2 cellular contexts compared by ENCODE assay signal in the genomic region with DNA sequence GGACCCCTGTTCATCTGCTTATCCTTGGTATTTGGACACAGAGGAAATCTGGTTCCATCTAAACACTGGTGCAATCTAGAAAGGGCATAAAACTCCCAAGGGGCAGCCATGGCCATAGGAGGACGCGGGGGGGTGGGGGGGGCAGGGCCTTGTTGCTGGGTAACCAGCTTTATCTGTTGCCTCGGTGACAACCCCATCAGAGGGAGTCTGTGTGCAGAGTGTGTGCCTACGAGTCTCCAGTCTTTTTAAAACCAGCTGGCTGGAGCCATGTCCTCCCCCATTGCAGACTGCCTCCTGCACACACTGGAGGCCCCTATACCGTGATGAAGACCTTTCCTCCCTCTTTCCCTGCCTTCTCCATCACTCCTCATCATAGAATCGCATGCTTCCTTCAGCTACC.
TF ChIP-seq lines count a peak whose summit lies in the region.

No MANE protein-coding gene starts in this region.

TF ChIP-seq in A549, 52 proteins besides CTCF, POLR2A, EP300 and RAD21:
- TF ChIP-seq CHD4 (IDR thresholded peaks at IDR 0.05; ENCODE audit: borderline replicate concordance) (no peak), MAFK (IDR thresholded peaks at IDR 0.05; ENCODE audit: partially characterized antibody) (no peak), EHF (CRISPR knock-in tag; IDR thresholded peaks at IDR 0.05) (no peak), EHMT2 (IDR thresholded peaks at IDR 0.05; ENCODE audit: low read depth) (no peak), HOXB13 (CRISPR knock-in tag; IDR thresholded peaks at IDR 0.05; ENCODE audit: low read depth) (no peak), GATA3 (IDR thresholded peaks at IDR 0.05; ENCODE audit: borderline replicate concordance) (no peak), ZC3H11A (IDR thresholded peaks at IDR 0.05) (no peak), RFX5 (IDR thresholded peaks at IDR 0.05) (no peak), CEBPB (IDR thresholded peaks at IDR 0.05) (no peak), CHD2 (IDR thresholded peaks at IDR 0.05; ENCODE audit: low read length, partially characterized antibody) (no peak), CBX8 (IDR thresholded peaks at IDR 0.05) (no peak), ZNF302 (CRISPR knock-in tag; IDR thresholded peaks at IDR 0.05) (no peak), KDM1A (IDR thresholded peaks at IDR 0.05; ENCODE audit: low read depth) (no peak), FOXS1 (CRISPR knock-in tag; IDR thresholded peaks at IDR 0.05) (no peak), FOSB (CRISPR knock-in tag; IDR thresholded peaks at IDR 0.05) (no peak), SREBF2 (IDR thresholded peaks at IDR 0.05) (no peak)
- TF ChIP-seq, protein P1, sequence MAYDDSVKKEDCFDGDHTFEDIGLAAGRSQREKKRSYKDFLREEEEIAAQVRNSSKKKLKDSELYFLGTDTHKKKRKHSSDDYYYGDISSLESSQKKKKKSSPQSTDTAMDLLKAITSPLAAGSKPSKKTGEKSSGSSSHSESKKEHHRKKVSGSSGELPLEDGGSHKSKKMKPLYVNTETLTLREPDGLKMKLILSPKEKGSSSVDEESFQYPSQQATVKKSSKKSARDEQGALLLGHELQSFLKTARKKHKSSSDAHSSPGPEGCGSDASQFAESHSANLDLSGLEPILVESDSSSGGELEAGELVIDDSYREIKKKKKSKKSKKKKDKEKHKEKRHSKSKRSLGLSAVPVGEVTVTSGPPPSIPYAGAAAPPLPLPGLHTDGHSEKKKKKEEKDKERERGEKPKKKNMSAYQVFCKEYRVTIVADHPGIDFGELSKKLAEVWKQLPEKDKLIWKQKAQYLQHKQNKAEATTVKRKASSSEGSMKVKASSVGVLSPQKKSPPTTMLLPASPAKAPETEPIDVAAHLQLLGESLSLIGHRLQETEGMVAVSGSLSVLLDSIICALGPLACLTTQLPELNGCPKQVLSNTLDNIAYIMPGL (CRISPR knock-in tag; IDR thresholded peaks at IDR 0.05; ENCODE audit: borderline replicate concordance) = no peak
- TF ChIP-seq, protein P2, sequence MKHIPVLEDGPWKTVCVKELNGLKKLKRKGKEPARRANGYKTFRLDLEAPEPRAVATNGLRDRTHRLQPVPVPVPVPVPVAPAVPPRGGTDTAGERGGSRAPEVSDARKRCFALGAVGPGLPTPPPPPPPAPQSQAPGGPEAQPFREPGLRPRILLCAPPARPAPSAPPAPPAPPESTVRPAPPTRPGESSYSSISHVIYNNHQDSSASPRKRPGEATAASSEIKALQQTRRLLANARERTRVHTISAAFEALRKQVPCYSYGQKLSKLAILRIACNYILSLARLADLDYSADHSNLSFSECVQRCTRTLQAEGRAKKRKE (CRISPR knock-in tag; IDR thresholded peaks at IDR 0.05; ENCODE audit: low read depth) = no peak
- TF ChIP-seq, protein P3, sequence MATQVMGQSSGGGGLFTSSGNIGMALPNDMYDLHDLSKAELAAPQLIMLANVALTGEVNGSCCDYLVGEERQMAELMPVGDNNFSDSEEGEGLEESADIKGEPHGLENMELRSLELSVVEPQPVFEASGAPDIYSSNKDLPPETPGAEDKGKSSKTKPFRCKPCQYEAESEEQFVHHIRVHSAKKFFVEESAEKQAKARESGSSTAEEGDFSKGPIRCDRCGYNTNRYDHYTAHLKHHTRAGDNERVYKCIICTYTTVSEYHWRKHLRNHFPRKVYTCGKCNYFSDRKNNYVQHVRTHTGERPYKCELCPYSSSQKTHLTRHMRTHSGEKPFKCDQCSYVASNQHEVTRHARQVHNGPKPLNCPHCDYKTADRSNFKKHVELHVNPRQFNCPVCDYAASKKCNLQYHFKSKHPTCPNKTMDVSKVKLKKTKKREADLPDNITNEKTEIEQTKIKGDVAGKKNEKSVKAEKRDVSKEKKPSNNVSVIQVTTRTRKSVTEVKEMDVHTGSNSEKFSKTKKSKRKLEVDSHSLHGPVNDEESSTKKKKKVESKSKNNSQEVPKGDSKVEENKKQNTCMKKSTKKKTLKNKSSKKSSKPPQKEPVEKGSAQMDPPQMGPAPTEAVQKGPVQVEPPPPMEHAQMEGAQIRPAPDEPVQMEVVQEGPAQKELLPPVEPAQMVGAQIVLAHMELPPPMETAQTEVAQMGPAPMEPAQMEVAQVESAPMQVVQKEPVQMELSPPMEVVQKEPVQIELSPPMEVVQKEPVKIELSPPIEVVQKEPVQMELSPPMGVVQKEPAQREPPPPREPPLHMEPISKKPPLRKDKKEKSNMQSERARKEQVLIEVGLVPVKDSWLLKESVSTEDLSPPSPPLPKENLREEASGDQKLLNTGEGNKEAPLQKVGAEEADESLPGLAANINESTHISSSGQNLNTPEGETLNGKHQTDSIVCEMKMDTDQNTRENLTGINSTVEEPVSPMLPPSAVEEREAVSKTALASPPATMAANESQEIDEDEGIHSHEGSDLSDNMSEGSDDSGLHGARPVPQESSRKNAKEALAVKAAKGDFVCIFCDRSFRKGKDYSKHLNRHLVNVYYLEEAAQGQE (IDR thresholded peaks at IDR 0.05) = no peak
- TF ChIP-seq, protein P4, sequence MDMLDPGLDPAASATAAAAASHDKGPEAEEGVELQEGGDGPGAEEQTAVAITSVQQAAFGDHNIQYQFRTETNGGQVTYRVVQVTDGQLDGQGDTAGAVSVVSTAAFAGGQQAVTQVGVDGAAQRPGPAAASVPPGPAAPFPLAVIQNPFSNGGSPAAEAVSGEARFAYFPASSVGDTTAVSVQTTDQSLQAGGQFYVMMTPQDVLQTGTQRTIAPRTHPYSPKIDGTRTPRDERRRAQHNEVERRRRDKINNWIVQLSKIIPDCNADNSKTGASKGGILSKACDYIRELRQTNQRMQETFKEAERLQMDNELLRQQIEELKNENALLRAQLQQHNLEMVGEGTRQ (IDR thresholded peaks at IDR 0.05) = no peak

TF ChIP-seq in K562, 482 proteins besides CTCF, POLR2A, EP300 and RAD21:
- TF ChIP-seq RFX1 (IDR thresholded peaks at IDR 0.05) (peak; percentile 79), RCOR1 (IDR thresholded peaks at IDR 0.05; ENCODE audit: borderline replicate concordance in 1 of 2, low read depth in 2 of 2, low read length in 2 of 2) (peak in 1 of 2 experiments; percentile 70; a peak in 2 of 4 replicates), KDM2B (CRISPR knock-in tag; IDR thresholded peaks at IDR 0.05) (no peak)
- TF ChIP-seq, protein P5, sequence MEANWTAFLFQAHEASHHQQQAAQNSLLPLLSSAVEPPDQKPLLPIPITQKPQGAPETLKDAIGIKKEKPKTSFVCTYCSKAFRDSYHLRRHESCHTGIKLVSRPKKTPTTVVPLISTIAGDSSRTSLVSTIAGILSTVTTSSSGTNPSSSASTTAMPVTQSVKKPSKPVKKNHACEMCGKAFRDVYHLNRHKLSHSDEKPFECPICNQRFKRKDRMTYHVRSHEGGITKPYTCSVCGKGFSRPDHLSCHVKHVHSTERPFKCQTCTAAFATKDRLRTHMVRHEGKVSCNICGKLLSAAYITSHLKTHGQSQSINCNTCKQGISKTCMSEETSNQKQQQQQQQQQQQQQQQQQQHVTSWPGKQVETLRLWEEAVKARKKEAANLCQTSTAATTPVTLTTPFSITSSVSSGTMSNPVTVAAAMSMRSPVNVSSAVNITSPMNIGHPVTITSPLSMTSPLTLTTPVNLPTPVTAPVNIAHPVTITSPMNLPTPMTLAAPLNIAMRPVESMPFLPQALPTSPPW (CRISPR knock-in tag; IDR thresholded peaks at IDR 0.05) = peak; percentile 83
